Comparison of ENCODE assay signal across 1 cellular context in the genomic region with DNA sequence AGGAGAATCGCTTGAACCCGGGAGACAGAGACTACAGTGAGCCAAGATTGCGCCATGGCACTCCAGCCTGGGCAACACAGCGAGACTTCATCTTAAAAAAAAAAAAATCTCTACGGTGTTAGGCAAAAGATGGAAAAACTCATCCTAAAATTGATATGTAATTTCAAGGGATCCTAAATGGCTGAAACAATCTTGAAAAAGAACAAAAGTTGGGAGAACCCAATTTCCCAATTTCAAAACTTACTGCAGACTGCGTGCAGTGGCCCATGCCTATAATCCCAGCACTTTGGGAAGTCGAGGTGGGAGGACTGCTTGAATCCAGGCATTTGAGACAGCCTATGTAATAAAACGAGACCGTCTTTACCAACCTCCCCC.
TF ChIP-seq lines count a peak whose summit lies in the region.

No MANE protein-coding gene starts in this region.

TF ChIP-seq in K562, 482 proteins besides CTCF, POLR2A, EP300 and RAD21 (continues in another document):
- no peak for TF ChIP-seq SRSF9 (IDR thresholded peaks at IDR 0.05; ENCODE audit: borderline replicate concordance, low read depth, low read length)
- TF ChIP-seq, protein P1, sequence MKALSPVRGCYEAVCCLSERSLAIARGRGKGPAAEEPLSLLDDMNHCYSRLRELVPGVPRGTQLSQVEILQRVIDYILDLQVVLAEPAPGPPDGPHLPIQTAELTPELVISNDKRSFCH (CRISPR knock-in tag; IDR thresholded peaks at IDR 0.05) = no peak
- TF ChIP-seq, protein P1 (tag; IDR thresholded peaks at IDR 0.05) = no peak
- TF ChIP-seq ZNF561 (CRISPR knock-in tag; conservative IDR thresholded peaks at IDR 0.05) = 0 out of 2 replicates have a peak, but pooled peaks have one; percentile 17
- peak; percentile 61; the same call in 1 of the 2 replicates for TF ChIP-seq IFI16 (CRISPR knock-in tag; IDR thresholded peaks at IDR 0.05)
- TF ChIP-seq GATAD2B (IDR thresholded peaks at IDR 0.05; ENCODE audit: borderline replicate concordance) = no peak
- no peak for TF ChIP-seq RBFOX2 (IDR thresholded peaks at IDR 0.05; ENCODE audit: low read depth, low read length)
- TF ChIP-seq COPS2 (conservative IDR thresholded peaks at IDR 0.05) = no peak
- TF ChIP-seq, protein P2, sequence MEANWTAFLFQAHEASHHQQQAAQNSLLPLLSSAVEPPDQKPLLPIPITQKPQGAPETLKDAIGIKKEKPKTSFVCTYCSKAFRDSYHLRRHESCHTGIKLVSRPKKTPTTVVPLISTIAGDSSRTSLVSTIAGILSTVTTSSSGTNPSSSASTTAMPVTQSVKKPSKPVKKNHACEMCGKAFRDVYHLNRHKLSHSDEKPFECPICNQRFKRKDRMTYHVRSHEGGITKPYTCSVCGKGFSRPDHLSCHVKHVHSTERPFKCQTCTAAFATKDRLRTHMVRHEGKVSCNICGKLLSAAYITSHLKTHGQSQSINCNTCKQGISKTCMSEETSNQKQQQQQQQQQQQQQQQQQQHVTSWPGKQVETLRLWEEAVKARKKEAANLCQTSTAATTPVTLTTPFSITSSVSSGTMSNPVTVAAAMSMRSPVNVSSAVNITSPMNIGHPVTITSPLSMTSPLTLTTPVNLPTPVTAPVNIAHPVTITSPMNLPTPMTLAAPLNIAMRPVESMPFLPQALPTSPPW (CRISPR knock-in tag; IDR thresholded peaks at IDR 0.05) = no peak
- TF ChIP-seq ZNF778 (CRISPR knock-in tag; IDR thresholded peaks at IDR 0.05) = no peak
- no peak for TF ChIP-seq ZNF263 (CRISPR knock-in tag; IDR thresholded peaks at IDR 0.05; ENCODE audit: borderline replicate concordance)
- TF ChIP-seq, protein P3, sequence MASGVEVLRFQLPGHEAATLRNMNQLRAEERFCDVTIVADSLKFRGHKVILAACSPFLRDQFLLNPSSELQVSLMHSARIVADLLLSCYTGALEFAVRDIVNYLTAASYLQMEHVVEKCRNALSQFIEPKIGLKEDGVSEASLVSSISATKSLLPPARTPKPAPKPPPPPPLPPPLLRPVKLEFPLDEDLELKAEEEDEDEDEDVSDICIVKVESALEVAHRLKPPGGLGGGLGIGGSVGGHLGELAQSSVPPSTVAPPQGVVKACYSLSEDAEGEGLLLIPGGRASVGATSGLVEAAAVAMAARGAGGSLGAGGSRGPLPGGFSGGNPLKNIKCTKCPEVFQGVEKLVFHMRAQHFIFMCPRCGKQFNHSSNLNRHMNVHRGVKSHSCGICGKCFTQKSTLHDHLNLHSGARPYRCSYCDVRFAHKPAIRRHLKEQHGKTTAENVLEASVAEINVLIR (CRISPR knock-in tag; IDR thresholded peaks at IDR 0.05) = 0 out of 2 replicates have a peak, but pooled peaks have one; percentile 6
- no peak for TF ChIP-seq RCOR1 (IDR thresholded peaks at IDR 0.05; ENCODE audit: borderline replicate concordance in 1 of 2, low read depth in 2 of 2, low read length in 2 of 2)
- no peak for TF ChIP-seq POLR2B (IDR thresholded peaks at IDR 0.05; ENCODE audit: low read depth, partially characterized antibody)
- TF ChIP-seq NRF1 (conservative IDR thresholded peaks at IDR 0.05 in 1 of 2, IDR thresholded peaks at IDR 0.05 in 1 of 2) = no peak
- TF ChIP-seq NFIX (CRISPR knock-in tag; IDR thresholded peaks at IDR 0.05; ENCODE audit: low read depth) = no peak
- no peak for TF ChIP-seq BRD9 (IDR thresholded peaks at IDR 0.05; ENCODE audit: low read depth, partially characterized antibody)
- no peak for TF ChIP-seq CEBPB (tag; IDR thresholded peaks at IDR 0.05)
- TF ChIP-seq ZBTB17 (CRISPR knock-in tag; IDR thresholded peaks at IDR 0.05) = no peak
- TF ChIP-seq HIVEP1 (CRISPR knock-in tag; IDR thresholded peaks at IDR 0.05) = 0 out of 2 replicates have a peak, but pooled peaks have one; percentile 49
- TF ChIP-seq, protein P4, sequence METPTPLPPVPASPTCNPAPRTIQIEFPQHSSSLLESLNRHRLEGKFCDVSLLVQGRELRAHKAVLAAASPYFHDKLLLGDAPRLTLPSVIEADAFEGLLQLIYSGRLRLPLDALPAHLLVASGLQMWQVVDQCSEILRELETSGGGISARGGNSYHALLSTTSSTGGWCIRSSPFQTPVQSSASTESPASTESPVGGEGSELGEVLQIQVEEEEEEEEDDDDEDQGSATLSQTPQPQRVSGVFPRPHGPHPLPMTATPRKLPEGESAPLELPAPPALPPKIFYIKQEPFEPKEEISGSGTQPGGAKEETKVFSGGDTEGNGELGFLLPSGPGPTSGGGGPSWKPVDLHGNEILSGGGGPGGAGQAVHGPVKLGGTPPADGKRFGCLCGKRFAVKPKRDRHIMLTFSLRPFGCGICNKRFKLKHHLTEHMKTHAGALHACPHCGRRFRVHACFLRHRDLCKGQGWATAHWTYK (CRISPR knock-in tag; IDR thresholded peaks at IDR 0.05) = no peak
- TF ChIP-seq SMAD4 (CRISPR knock-in tag; conservative IDR thresholded peaks at IDR 0.05) = peak; percentile 19
- TF ChIP-seq ZNF41 (CRISPR knock-in tag; conservative IDR thresholded peaks at IDR 0.05) = no peak
- TF ChIP-seq SRSF7 (optimal IDR thresholded peaks at IDR 0.05; ENCODE audit: low read depth, low read length) = no peak
- no peak for TF ChIP-seq TEAD2 (tag; IDR thresholded peaks at IDR 0.05)
- no peak for TF ChIP-seq GABPB1 (CRISPR knock-in tag; IDR thresholded peaks at IDR 0.05)
- TF ChIP-seq, protein P5, sequence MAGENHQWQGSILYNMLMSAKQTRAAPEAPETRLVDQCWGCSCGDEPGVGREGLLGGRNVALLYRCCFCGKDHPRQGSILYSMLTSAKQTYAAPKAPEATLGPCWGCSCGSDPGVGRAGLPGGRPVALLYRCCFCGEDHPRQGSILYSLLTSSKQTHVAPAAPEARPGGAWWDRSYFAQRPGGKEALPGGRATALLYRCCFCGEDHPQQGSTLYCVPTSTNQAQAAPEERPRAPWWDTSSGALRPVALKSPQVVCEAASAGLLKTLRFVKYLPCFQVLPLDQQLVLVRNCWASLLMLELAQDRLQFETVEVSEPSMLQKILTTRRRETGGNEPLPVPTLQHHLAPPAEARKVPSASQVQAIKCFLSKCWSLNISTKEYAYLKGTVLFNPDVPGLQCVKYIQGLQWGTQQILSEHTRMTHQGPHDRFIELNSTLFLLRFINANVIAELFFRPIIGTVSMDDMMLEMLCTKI (IDR thresholded peaks at IDR 0.05; ENCODE audit: partially characterized antibody) = no peak
- TF ChIP-seq PTTG1 (tag; IDR thresholded peaks at IDR 0.05; ENCODE audit: low read depth) = no peak
- TF ChIP-seq, protein P6, sequence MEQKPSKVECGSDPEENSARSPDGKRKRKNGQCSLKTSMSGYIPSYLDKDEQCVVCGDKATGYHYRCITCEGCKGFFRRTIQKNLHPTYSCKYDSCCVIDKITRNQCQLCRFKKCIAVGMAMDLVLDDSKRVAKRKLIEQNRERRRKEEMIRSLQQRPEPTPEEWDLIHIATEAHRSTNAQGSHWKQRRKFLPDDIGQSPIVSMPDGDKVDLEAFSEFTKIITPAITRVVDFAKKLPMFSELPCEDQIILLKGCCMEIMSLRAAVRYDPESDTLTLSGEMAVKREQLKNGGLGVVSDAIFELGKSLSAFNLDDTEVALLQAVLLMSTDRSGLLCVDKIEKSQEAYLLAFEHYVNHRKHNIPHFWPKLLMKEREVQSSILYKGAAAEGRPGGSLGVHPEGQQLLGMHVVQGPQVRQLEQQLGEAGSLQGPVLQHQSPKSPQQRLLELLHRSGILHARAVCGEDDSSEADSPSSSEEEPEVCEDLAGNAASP (IDR thresholded peaks at IDR 0.05) = no peak
- TF ChIP-seq ILK (tag; IDR thresholded peaks at IDR 0.05; ENCODE audit: borderline replicate concordance, low read depth) = no peak
- no peak for TF ChIP-seq LARP7 (IDR thresholded peaks at IDR 0.05)
- TF ChIP-seq ZNF124 (CRISPR knock-in tag; IDR thresholded peaks at IDR 0.05) = 0 out of 2 replicates have a peak, but pooled peaks have one; percentile 38
- TF ChIP-seq, protein P7, sequence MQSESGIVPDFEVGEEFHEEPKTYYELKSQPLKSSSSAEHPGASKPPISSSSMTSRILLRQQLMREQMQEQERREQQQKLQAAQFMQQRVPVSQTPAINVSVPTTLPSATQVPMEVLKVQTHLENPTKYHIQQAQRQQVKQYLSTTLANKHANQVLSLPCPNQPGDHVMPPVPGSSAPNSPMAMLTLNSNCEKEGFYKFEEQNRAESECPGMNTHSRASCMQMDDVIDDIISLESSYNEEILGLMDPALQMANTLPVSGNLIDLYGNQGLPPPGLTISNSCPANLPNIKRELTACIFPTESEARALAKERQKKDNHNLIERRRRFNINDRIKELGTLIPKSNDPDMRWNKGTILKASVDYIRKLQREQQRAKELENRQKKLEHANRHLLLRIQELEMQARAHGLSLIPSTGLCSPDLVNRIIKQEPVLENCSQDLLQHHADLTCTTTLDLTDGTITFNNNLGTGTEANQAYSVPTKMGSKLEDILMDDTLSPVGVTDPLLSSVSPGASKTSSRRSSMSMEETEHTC (IDR thresholded peaks at IDR 0.05) = no peak
- no peak for TF ChIP-seq ZNF75A (CRISPR knock-in tag; IDR thresholded peaks at IDR 0.05)
- no peak for TF ChIP-seq OTX1 (CRISPR knock-in tag; IDR thresholded peaks at IDR 0.05)
- TF ChIP-seq POLR2AphosphoS5 (IDR thresholded peaks at IDR 0.05; ENCODE audit: control insufficient read depth, insufficient read depth, low read depth, low read length) = no peak
- TF ChIP-seq ZNF146 (CRISPR knock-in tag; IDR thresholded peaks at IDR 0.05; ENCODE audit: unreplicated experiment) = no peak
- no peak for TF ChIP-seq HDGF (IDR thresholded peaks at IDR 0.05)
- TF ChIP-seq MAFF (IDR thresholded peaks at IDR 0.05; ENCODE audit: low read length) = no peak
- TF ChIP-seq EWSR1 (IDR thresholded peaks at IDR 0.05; ENCODE audit: borderline replicate concordance, low read depth, partially characterized antibody) = no peak
- TF ChIP-seq NELFE (IDR thresholded peaks at IDR 0.05; ENCODE audit: insufficient read depth, insufficient read length) = no peak
- TF ChIP-seq DMBX1 (CRISPR knock-in tag; IDR thresholded peaks at IDR 0.05; ENCODE audit: borderline replicate concordance) = peak; percentile 38; the same call in 1 of the 2 replicates
- peak; percentile 57; the same call in 1 of the 2 replicates for TF ChIP-seq ZNF668 (CRISPR knock-in tag; IDR thresholded peaks at IDR 0.05)
- TF ChIP-seq, protein P8, sequence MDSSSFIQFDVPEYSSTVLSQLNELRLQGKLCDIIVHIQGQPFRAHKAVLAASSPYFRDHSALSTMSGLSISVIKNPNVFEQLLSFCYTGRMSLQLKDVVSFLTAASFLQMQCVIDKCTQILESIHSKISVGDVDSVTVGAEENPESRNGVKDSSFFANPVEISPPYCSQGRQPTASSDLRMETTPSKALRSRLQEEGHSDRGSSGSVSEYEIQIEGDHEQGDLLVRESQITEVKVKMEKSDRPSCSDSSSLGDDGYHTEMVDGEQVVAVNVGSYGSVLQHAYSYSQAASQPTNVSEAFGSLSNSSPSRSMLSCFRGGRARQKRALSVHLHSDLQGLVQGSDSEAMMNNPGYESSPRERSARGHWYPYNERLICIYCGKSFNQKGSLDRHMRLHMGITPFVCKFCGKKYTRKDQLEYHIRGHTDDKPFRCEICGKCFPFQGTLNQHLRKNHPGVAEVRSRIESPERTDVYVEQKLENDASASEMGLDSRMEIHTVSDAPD (CRISPR knock-in tag; IDR thresholded peaks at IDR 0.05) = no peak
- TF ChIP-seq RFX5 (IDR thresholded peaks at IDR 0.05; ENCODE audit: low read depth, low read length) = no peak
- TF ChIP-seq, protein P9, sequence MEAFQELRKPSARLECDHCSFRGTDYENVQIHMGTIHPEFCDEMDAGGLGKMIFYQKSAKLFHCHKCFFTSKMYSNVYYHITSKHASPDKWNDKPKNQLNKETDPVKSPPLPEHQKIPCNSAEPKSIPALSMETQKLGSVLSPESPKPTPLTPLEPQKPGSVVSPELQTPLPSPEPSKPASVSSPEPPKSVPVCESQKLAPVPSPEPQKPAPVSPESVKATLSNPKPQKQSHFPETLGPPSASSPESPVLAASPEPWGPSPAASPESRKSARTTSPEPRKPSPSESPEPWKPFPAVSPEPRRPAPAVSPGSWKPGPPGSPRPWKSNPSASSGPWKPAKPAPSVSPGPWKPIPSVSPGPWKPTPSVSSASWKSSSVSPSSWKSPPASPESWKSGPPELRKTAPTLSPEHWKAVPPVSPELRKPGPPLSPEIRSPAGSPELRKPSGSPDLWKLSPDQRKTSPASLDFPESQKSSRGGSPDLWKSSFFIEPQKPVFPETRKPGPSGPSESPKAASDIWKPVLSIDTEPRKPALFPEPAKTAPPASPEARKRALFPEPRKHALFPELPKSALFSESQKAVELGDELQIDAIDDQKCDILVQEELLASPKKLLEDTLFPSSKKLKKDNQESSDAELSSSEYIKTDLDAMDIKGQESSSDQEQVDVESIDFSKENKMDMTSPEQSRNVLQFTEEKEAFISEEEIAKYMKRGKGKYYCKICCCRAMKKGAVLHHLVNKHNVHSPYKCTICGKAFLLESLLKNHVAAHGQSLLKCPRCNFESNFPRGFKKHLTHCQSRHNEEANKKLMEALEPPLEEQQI (IDR thresholded peaks at IDR 0.05) = no peak
- TF ChIP-seq, protein P10, sequence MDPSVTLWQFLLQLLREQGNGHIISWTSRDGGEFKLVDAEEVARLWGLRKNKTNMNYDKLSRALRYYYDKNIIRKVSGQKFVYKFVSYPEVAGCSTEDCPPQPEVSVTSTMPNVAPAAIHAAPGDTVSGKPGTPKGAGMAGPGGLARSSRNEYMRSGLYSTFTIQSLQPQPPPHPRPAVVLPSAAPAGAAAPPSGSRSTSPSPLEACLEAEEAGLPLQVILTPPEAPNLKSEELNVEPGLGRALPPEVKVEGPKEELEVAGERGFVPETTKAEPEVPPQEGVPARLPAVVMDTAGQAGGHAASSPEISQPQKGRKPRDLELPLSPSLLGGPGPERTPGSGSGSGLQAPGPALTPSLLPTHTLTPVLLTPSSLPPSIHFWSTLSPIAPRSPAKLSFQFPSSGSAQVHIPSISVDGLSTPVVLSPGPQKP (CRISPR knock-in tag; IDR thresholded peaks at IDR 0.05) = 0 out of 2 replicates have a peak, but pooled peaks have one; percentile 29
- TF ChIP-seq SAFB2 (IDR thresholded peaks at IDR 0.05; ENCODE audit: borderline replicate concordance, low read depth, low read length, severe bottlenecking) = no peak
- no peak for TF ChIP-seq ZNF785 (CRISPR knock-in tag; IDR thresholded peaks at IDR 0.05)
- TF ChIP-seq NCOA1 (IDR thresholded peaks at IDR 0.05; ENCODE audit: low read depth) = no peak
- no peak for TF ChIP-seq ARID1B (IDR thresholded peaks at IDR 0.05)
- no peak for TF ChIP-seq KDM4B (IDR thresholded peaks at IDR 0.05; ENCODE audit: borderline replicate concordance in 2 of 2, low read depth in 1 of 2)
- TF ChIP-seq, protein P11, sequence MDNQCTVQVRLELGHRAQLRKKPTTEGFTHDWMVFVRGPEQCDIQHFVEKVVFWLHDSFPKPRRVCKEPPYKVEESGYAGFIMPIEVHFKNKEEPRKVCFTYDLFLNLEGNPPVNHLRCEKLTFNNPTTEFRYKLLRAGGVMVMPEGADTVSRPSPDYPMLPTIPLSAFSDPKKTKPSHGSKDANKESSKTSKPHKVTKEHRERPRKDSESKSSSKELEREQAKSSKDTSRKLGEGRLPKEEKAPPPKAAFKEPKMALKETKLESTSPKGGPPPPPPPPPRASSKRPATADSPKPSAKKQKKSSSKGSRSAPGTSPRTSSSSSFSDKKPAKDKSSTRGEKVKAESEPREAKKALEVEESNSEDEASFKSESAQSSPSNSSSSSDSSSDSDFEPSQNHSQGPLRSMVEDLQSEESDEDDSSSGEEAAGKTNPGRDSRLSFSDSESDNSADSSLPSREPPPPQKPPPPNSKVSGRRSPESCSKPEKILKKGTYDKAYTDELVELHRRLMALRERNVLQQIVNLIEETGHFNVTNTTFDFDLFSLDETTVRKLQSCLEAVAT (IDR thresholded peaks at IDR 0.05) = no peak
- peak; percentile 16; the same call in 1 of the 2 replicates for TF ChIP-seq NR3C1 (CRISPR knock-in tag; IDR thresholded peaks at IDR 0.05)
- no peak for TF ChIP-seq ZNF121 (CRISPR knock-in tag; conservative IDR thresholded peaks at IDR 0.05)
- TF ChIP-seq NCOA4 (IDR thresholded peaks at IDR 0.05; ENCODE audit: partially characterized antibody) = no peak
